In genomic region chr1:157532569-157532968, GRCh38 we compare ENCODE assay signal across 24 cellular contexts. TPM values are rescaled to one million over a fixed set of nuclear protein-coding genes. Genes with fewer than 3 reads are reported as not detected.
DNase-seq lines count a peak whose midpoint lies in the region; ATAC-seq and TF ChIP-seq lines count a peak whose summit lies in the region.
"Had no signal": no experiment of that assay in that cellular context is flagged by ENCODE, and none has a peak within 500 bp of the region (broad histone marks: within the 10 kb centered on the region; RNA-seq: fewer than 3 reads in every experiment).

No MANE protein-coding gene starts in this region.

- BruUV-seq in OCI-LY7 (replicated peaks; lab: Mats Ljungman, UMichigan) = TSS peak; percentile 22

- intact Hi-C loops in OCI-LY7 (cut with micrococcal nuclease; ENCODE audit: unreplicated experiment) = no loop called here
- intact Hi-C loops in ovary (cut with DNase I) = no loop called here

- no peak overlapping the region for H3K27ac Mint-ChIP-seq in stimulated activated naive CD8-positive, alpha-beta T cell treated with anti-CD3 and anti-CD28 coated beads, Interleukin-15, amount 100 ng/mL, for 72 hours
- no peak overlapping the region for H3K27ac Mint-ChIP-seq in stimulated activated naive B cell treated with anti-CD40 and anti-IgM and Interleukin-4, amounts not matched to agents 10 μg/mL and 1 μg/mL and 100 μg/mL, for 72 hours
- H3K27ac Mint-ChIP-seq: CD4-positive, alpha-beta memory T cell; GM23338; H9 had no signal

- no peaks in the 10 kb centered on the region for H4K20me1 ChIP-seq in OCI-LY7 (ENCODE audit: insufficient read depth, low read length)

- peak; percentile 49 for ATAC-seq in stimulated activated naive CD8-positive, alpha-beta T cell treated with anti-CD3 and anti-CD28 coated beads, Interleukin-15, Interleukin-2, amounts not matched to agents 100 U/mL and 50 U/mL, for 24 hours
- no peak for ATAC-seq in stimulated activated naive CD8-positive, alpha-beta T cell treated with anti-CD3 and anti-CD28 coated beads, Interleukin-15, amount 100 ng/mL, for 72 hours
- ATAC-seq in GM21529 (IDR thresholded peaks at IDR 0.05; ENCODE audit: unreplicated experiment) = peak; percentile 44
- peak; percentile 74 to 82 for ATAC-seq in stimulated activated naive B cell treated with anti-CD40 and anti-IgM and Interleukin-4, amounts not matched to agents 10 μg/mL and 1 μg/mL and 100 μg/mL, for 72 hours (replicated peaks)
- no peak for ATAC-seq in GM21825 (IDR thresholded peaks at IDR 0.05; ENCODE audit: unreplicated experiment)
- ATAC-seq: GM23338, HCT116 had no signal

- no peak for DNase-seq in stimulated activated naive CD8-positive, alpha-beta T cell treated with anti-CD3 and anti-CD28 coated beads, Interleukin-15, Interleukin-2, amounts not matched to agents 100 U/mL and 50 U/mL, for 24 hours
- DNase-seq in stimulated activated naive CD8-positive, alpha-beta T cell treated with anti-CD3 and anti-CD28 coated beads, Interleukin-15, amount 100 ng/mL, for 72 hours = no peak
- DNase-seq in OCI-LY7 (ENCODE audit: low spot score) (no peak), OCI-M1 (lab: John Stamatoyannopoulos, UW) (no peak), ovary (no peak)
- no peak for DNase-seq in stimulated activated naive B cell treated with anti-CD40 and anti-IgM and Interleukin-4, amounts not matched to agents 10 μg/mL and 1 μg/mL and 100 μg/mL, for 72 hours
- DNase-seq: 8988T; C1 segment of cervical spinal cord; Calu3; CD4-positive, alpha-beta memory T cell; COR-L47; DMS53; DMS79 treated with DMSO at 0.1 percent for 48 hours; GF-D8; H9 had no signal

- no peak overlapping the region for H2AFZ ChIP-seq in OCI-LY7 (ENCODE audit: low read length)
- H2AFZ ChIP-seq: GM23338 had no signal

- H3K36me3 Mint-ChIP-seq in stimulated activated naive B cell treated with anti-CD40 and anti-IgM and Interleukin-4, amounts not matched to agents 10 μg/mL and 1 μg/mL and 100 μg/mL, for 72 hours = peaks cover 62 to 70% of the 10 kb centered on the region in 2 donors
- H3K36me3 Mint-ChIP-seq: CD4-positive, alpha-beta memory T cell had no signal

- H3K79me2 ChIP-seq in OCI-LY7 (ENCODE audit: insufficient read depth, low read depth, low read length) = no peaks in the 10 kb centered on the region

- H3K4me1 Mint-ChIP-seq in stimulated activated naive CD8-positive, alpha-beta T cell treated with anti-CD3 and anti-CD28 coated beads, Interleukin-15, amount 100 ng/mL, for 72 hours = no peaks in the 10 kb centered on the region
- peaks cover 15 to 43% of the 10 kb centered on the region in 2 donors for H3K4me1 Mint-ChIP-seq in stimulated activated naive B cell treated with anti-CD40 and anti-IgM and Interleukin-4, amounts not matched to agents 10 μg/mL and 1 μg/mL and 100 μg/mL, for 72 hours

- peaks cover 52% of the 10 kb centered on the region for H3K36me3 ChIP-seq in OCI-LY7 (ENCODE audit: insufficient read depth, low read length)
- no peaks in the 10 kb centered on the region for H3K36me3 ChIP-seq in ovary

- TF ChIP-seq POLR2A in ovary (IDR thresholded peaks at IDR 0.05) = no peak

- no peak for TF ChIP-seq EP300 in ovary (IDR thresholded peaks at IDR 0.05)

- CTCF ChIA-PET in OCI-LY7 (lab: Charles Lee; ENCODE audit: unreplicated experiment) = no interaction called here

- no peak overlapping the region for H3K4me3 Mint-ChIP-seq in stimulated activated naive CD8-positive, alpha-beta T cell treated with anti-CD3 and anti-CD28 coated beads, Interleukin-15, amount 100 ng/mL, for 72 hours
- H3K4me3 Mint-ChIP-seq in stimulated activated naive B cell treated with anti-CD40 and anti-IgM and Interleukin-4, amounts not matched to agents 10 μg/mL and 1 μg/mL and 100 μg/mL, for 72 hours = no peak overlapping the region
- H3K4me3 Mint-ChIP-seq: CD4-positive, alpha-beta memory T cell; GM23338; H9 had no signal

- no peaks in the 10 kb centered on the region for H3K9me2 ChIP-seq in OCI-LY7 (ENCODE audit: insufficient read depth, low read length)

- WGBS in ovary, 3 donors = 78 to 86% (median 85%) methylated on average over 3 of the region's 3 CpGs

- POLR2A ChIA-PET in OCI-LY7 (lab: Charles Lee) = no interaction called here

- no peaks in the 10 kb centered on the region for H3K27me3 ChIP-seq in ovary

- H3K27ac ChIP-seq in OCI-LY7 (ENCODE audit: low read depth, low read length, poor library complexity, severe bottlenecking) (no peak overlapping the region), ovary (no peak overlapping the region)

- H3K9me3 ChIP-seq in OCI-LY7 (ENCODE audit: low read length) (no peaks in the 10 kb centered on the region), ovary (no peaks in the 10 kb centered on the region)

- H3K4me1 ChIP-seq in OCI-LY7 (ENCODE audit: insufficient read depth, low read length, poor library complexity, severe bottlenecking) (no peaks in the 10 kb centered on the region), ovary (ENCODE audit: insufficient read depth) (no peaks in the 10 kb centered on the region)

- no peak overlapping the region for H3K4me2 ChIP-seq in OCI-LY7 (ENCODE audit: low read length)
- H3K4me2 ChIP-seq: GM23338 had no signal

- H3K4me3 ChIP-seq in OCI-LY7 (ENCODE audit: low read depth, low read length, poor library complexity, severe bottlenecking) (no peak overlapping the region), ovary (no peak overlapping the region)
- H3K4me3 ChIP-seq: GM23338 had no signal

- TF ChIP-seq CTCF in OCI-LY7 (conservative IDR thresholded peaks at IDR 0.05; ENCODE audit: low read length) = no peak
- TF ChIP-seq CTCF in ovary (IDR thresholded peaks at IDR 0.05) = no peak

- no peaks in the 10 kb centered on the region for H3K9me3 Mint-ChIP-seq in stimulated activated naive CD8-positive, alpha-beta T cell treated with anti-CD3 and anti-CD28 coated beads, Interleukin-15, amount 100 ng/mL, for 72 hours
- no peaks in the 10 kb centered on the region for H3K9me3 Mint-ChIP-seq in stimulated activated naive B cell treated with anti-CD40 and anti-IgM and Interleukin-4, amounts not matched to agents 10 μg/mL and 1 μg/mL and 100 μg/mL, for 72 hours

- peaks cover 10% of the 10 kb centered on the region for H3K27me3 Mint-ChIP-seq in stimulated activated naive CD8-positive, alpha-beta T cell treated with anti-CD3 and anti-CD28 coated beads, Interleukin-15, amount 100 ng/mL, for 72 hours
- no peaks in the 10 kb centered on the region for H3K27me3 Mint-ChIP-seq in stimulated activated naive B cell treated with anti-CD40 and anti-IgM and Interleukin-4, amounts not matched to agents 10 μg/mL and 1 μg/mL and 100 μg/mL, for 72 hours

RNA-seq across cellular contexts. Expression of gene FCRL5, which starts 19.7 kb away (rescaled TPM):
- 64.6 and 73.5 TPM in 2 replicates for total RNA-seq in OCI-LY7 (2014; rRNA removed; shearing (Covaris generic))
- total RNA-seq in OCI-LY7 (2022) (44.8 and 57.4 TPM in 2 replicates), ovary (under 1 TPM in 5 of 7 donors, not detected in 2; 0.10 to 0.60 (median 0.23) TPM)
- 1 to 10 TPM in 1 of 2 donors, under 1 TPM in 1; 0.16 to 1.2 TPM for polyA plus RNA-seq in ovary
- total RNA-seq: A673; Calu3; CD4-positive, alpha-beta memory T cell; Daoy; G401; H4 had no signal
- polyA plus RNA-seq: BJ had no signal

Comparison
In these comparisons a context has a peak if more than half of its experiments do, and no peak if none do; other contexts are left out.
1. ATAC-seq: peak in stimulated activated naive CD8-positive, alpha-beta T cell treated with anti-CD3 and anti-CD28 coated beads, Interleukin-15, Interleukin-2, amounts not matched to agents 100 U/mL and 50 U/mL, for 24 hours (single experiment), GM21529 (single experiment) and stimulated activated naive B cell treated with anti-CD40 and anti-IgM and Interleukin-4, amounts not matched to agents 10 μg/mL and 1 μg/mL and 100 μg/mL, for 72 hours (2 of 2); none in stimulated activated naive CD8-positive, alpha-beta T cell treated with anti-CD3 and anti-CD28 coated beads, Interleukin-15, amount 100 ng/mL, for 72 hours (single experiment) and GM21825 (single experiment).
2. RNA of gene FCRL5, which starts 19.7 kb away (total RNA-seq): 44.8 to 73.5 TPM in OCI-LY7; 0.10 to 0.60 TPM in ovary; every median in the first group is over 10 times any median in the second.